8 cellular contexts compared by ENCODE assay signal in the genomic region with DNA sequence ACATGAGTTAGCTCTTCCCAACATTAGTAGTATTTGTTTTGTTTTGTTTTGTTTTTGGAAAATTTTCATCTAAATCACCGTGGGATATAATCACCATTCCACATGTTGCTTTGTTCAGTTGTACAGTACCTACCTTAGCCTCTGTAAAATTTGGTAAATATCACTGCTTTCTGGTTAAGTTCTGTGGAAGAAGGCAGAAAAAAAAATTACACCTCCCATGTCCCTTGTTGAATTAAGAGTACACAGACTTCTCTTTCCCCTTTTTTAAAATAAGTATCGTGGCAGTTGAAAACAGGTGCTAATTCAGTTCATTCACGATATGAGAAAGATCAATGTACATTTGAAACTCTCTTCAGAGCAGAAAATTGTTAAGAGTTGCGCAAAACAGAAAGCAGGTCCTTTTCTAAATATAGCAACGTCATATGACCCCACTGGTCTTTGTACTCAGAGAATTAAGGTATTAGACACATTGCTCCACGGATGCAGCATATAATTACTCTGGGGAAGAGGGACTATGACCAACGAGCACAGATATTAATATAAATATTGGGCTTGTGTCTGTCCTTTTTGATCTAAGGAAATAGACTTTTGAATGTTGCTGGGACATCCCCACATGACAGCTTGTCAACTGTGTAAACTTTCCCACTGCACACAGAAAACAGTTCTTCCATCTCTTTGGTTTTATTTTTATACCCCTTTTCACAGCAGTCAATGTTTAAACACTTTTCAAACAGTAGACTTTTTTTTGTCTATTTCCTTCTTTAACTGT. TPM values are rescaled to one million over a fixed set of nuclear protein-coding genes. Genes with fewer than 3 reads are reported as not detected.
A peak's percentile ranks its signal among the peaks of the same experiment; 100 is the strongest.
DNase-seq lines count a peak whose midpoint lies in the region; ATAC-seq and TF ChIP-seq lines count a peak whose summit lies in the region.

No MANE protein-coding gene starts in this region.

- peak; percentile 53 for ATAC-seq in GM18499 (IDR thresholded peaks at IDR 0.05; ENCODE audit: insufficient read depth, unreplicated experiment)
- ATAC-seq in GM21447 (IDR thresholded peaks at IDR 0.05; ENCODE audit: unreplicated experiment): peak; percentile 64
- ATAC-seq in HG03571 (IDR thresholded peaks at IDR 0.05; ENCODE audit: unreplicated experiment): peak; percentile 60
- peak; percentile 67 for ATAC-seq in activated T-helper 17 cell treated with anti-CD3 and anti-CD28 coated beads, Interleukin-2, amount 50 U/mL, for 72 hours (replicated peaks)
- ATAC-seq in gastroesophageal sphincter: no peak

- DNase-seq in ovary: no peak
- DNase-seq in activated CD4-positive, alpha-beta T cell treated with anti-CD3 and anti-CD28 coated beads, Interleukin-2, amount 50 U/mL, for 1 hour: no peak

- peak overlapping the region; percentile 47 for H3K9ac ChIP-seq in mucosa of stomach (ENCODE audit: low read length)

- H3K36me3 ChIP-seq in mucosa of stomach (ENCODE audit: control insufficient read depth, insufficient read depth, low read length): no peaks in the 10 kb centered on the region
- no peaks in the 10 kb centered on the region for H3K36me3 ChIP-seq in gastroesophageal sphincter
- no peaks in the 10 kb centered on the region for H3K36me3 ChIP-seq in ovary

- no peaks in the 10 kb centered on the region for H3K27me3 Mint-ChIP-seq in activated T-helper 17 cell treated with anti-CD3 and anti-CD28 coated beads, Interleukin-2, amount 50 U/mL, for 72 hours

- no peaks in the 10 kb centered on the region for H3K36me3 Mint-ChIP-seq in activated T-helper 17 cell treated with anti-CD3 and anti-CD28 coated beads, Interleukin-2, amount 50 U/mL, for 72 hours (ENCODE audit: low read depth)

- peak overlapping the region in 2 of 4 donors; percentile 45 to 50 for H3K27ac ChIP-seq in gastroesophageal sphincter
- H3K27ac ChIP-seq in ovary: peak overlapping the region in 1 of 2 donors; percentile 45

- peaks cover 24% of the 10 kb centered on the region for H3K4me1 Mint-ChIP-seq in activated T-helper 17 cell treated with anti-CD3 and anti-CD28 coated beads, Interleukin-2, amount 50 U/mL, for 72 hours

- no peaks in the 10 kb centered on the region for H3K9me3 Mint-ChIP-seq in activated T-helper 17 cell treated with anti-CD3 and anti-CD28 coated beads, Interleukin-2, amount 50 U/mL, for 72 hours

- intact Hi-C loops in ovary (cut with DNase I): loop anchor here in 1 of 4 donors (10.0 kb wide), 1 partner anchor 173 kb away; no protein-coding TSS in a partner anchor

- WGBS in gastroesophageal sphincter (ENCODE audit: low coverage in 1 of 2), 2 donors: 8 to 16% methylated on average over 7 of the region's 7 CpGs
- 22 to 26% (median 23%) methylated on average over 7 of the region's 7 CpGs for WGBS in ovary, 3 donors

- TF ChIP-seq EP300 in gastroesophageal sphincter (IDR thresholded peaks at IDR 0.05) (no peak), ovary (IDR thresholded peaks at IDR 0.05) (no peak)

- peak overlapping the region; percentile 82 for H3K4me3 Mint-ChIP-seq in activated T-helper 17 cell treated with anti-CD3 and anti-CD28 coated beads, Interleukin-2, amount 50 U/mL, for 72 hours

- H3K27me3 ChIP-seq in mucosa of stomach (ENCODE audit: control insufficient read depth, insufficient read depth, low read length): no peaks in the 10 kb centered on the region
- no peaks in the 10 kb centered on the region for H3K27me3 ChIP-seq in gastroesophageal sphincter
- no peaks in the 10 kb centered on the region for H3K27me3 ChIP-seq in ovary

- H3K4me1 ChIP-seq in mucosa of stomach (ENCODE audit: control insufficient read depth, insufficient read depth, low read length) (peaks cover 31% of the 10 kb centered on the region), gastroesophageal sphincter (peaks cover 0 to 17% (median 0%) of the 10 kb centered on the region in 3 donors), ovary (ENCODE audit: insufficient read depth) (peaks cover 2% of the 10 kb centered on the region)

- TF ChIP-seq CTCF in gastroesophageal sphincter (IDR thresholded peaks at IDR 0.05) (no peak), ovary (IDR thresholded peaks at IDR 0.05) (no peak)

- no peak overlapping the region for H3K4me3 ChIP-seq in mucosa of stomach (ENCODE audit: low read length)
- H3K4me3 ChIP-seq in gastroesophageal sphincter: no peak overlapping the region
- no peak overlapping the region for H3K4me3 ChIP-seq in ovary

- peak overlapping the region; percentile 83 for H3K27ac Mint-ChIP-seq in activated T-helper 17 cell treated with anti-CD3 and anti-CD28 coated beads, Interleukin-2, amount 50 U/mL, for 72 hours

- TF ChIP-seq POLR2A in gastroesophageal sphincter (IDR thresholded peaks at IDR 0.05) (no peak), ovary (IDR thresholded peaks at IDR 0.05) (no peak)

- H3K9me3 ChIP-seq in mucosa of stomach (ENCODE audit: control insufficient read depth, low read length) (no peaks in the 10 kb centered on the region), gastroesophageal sphincter (no peaks in the 10 kb centered on the region), ovary (no peaks in the 10 kb centered on the region)

RNA-seq across cellular contexts. Expression of a gene that starts 58.6 kb away (rescaled TPM):
- total RNA-seq in activated T-helper 17 cell treated with anti-CD3 and anti-CD28 coated beads, Interleukin-2, amount 50 U/mL, for 72 hours: 10 to 100 TPM; 52.7 to 54.2 TPM
- total RNA-seq in gastroesophageal sphincter (10 to 100 TPM; 11.8 to 18.7 (median 15.1) TPM), ovary (10 to 100 TPM; 13.5 to 69.7 (median 21.2) TPM)
- 10 to 100 TPM; 13.1 to 20.8 TPM for polyA plus RNA-seq in ovary
